In genomic region chr2:201151127-201152074, GRCh38 we compare ENCODE assay signal across 8 cellular contexts. TPM values are rescaled to one million over a fixed set of nuclear protein-coding genes. Genes with fewer than 3 reads are reported as not detected.
DNase-seq lines count a peak whose midpoint lies in the region; ATAC-seq, FAIRE-seq and TF ChIP-seq lines count a peak whose summit lies in the region.

No MANE protein-coding gene starts in this region.

- H4K20me1 ChIP-seq in keratinocyte (ENCODE audit: control insufficient read depth, extremely low read depth, insufficient read depth, low read length), result no peaks in the 10 kb centered on the region

- peaks cover 28% of the 10 kb centered on the region for H3K4me1 ChIP-seq in HUES6 (ENCODE audit: control insufficient read depth, insufficient read depth, low read length)
- peaks cover 47% of the 10 kb centered on the region for H3K4me1 ChIP-seq in keratinocyte (ENCODE audit: control insufficient read depth, extremely low read depth, insufficient read depth, low read length)
- H3K4me1 ChIP-seq in tibial nerve, result peaks cover 0 to 46% (median 20%) of the 10 kb centered on the region in 4 donors

- dilution Hi-C loops in keratinocyte (cut with MboI; ENCODE audit: extremely low pct_ligation_motif_present, low sequenced_read_pairs), result no loop called here

- H3K9me3 ChIP-seq in HUES6 (ENCODE audit: control insufficient read depth, insufficient read depth, low read depth, low read length), result no peaks in the 10 kb centered on the region
- no peaks in the 10 kb centered on the region for H3K9me3 ChIP-seq in keratinocyte (ENCODE audit: control insufficient read depth, low read depth, low read length)
- no peaks in the 10 kb centered on the region for H3K9me3 ChIP-seq in tibial nerve

- H3K4me3 Mint-ChIP-seq in activated naive CD8-positive, alpha-beta T cell treated with anti-CD3 and anti-CD28 coated beads for 36 hours, result no peak overlapping the region

- no peaks in the 10 kb centered on the region for H3K27me3 Mint-ChIP-seq in activated naive CD8-positive, alpha-beta T cell treated with anti-CD3 and anti-CD28 coated beads for 36 hours

- peak in 1 of 2 donors; percentile 20 for TF ChIP-seq EP300 in tibial nerve (IDR thresholded peaks at IDR 0.05)

- H3K9me1 ChIP-seq in keratinocyte (ENCODE audit: control insufficient read depth, extremely low read depth, insufficient read depth, low read length), result no peaks in the 10 kb centered on the region

- DNase-seq in DMS53 (lab: John Stamatoyannopoulos, UW) (peak; percentile 85), keratinocyte (ENCODE audit: low read depth, low spot score) (peak; percentile 78), tibial nerve (ENCODE audit: low spot score in 2 of 2) (no peak), iPS-NIHi7 (ENCODE audit: extremely low spot score) (no peak)
- no peak for DNase-seq in activated naive CD8-positive, alpha-beta T cell treated with anti-CD3 and anti-CD28 coated beads for 36 hours

- peak; percentile 68 for ATAC-seq in GM21515 (IDR thresholded peaks at IDR 0.05; ENCODE audit: unreplicated experiment)
- ATAC-seq in HG02970 (IDR thresholded peaks at IDR 0.05; ENCODE audit: low FRiP score, unreplicated experiment), result no peak

- H3K9ac ChIP-seq in HUES6 (ENCODE audit: low read length) (no peak overlapping the region), keratinocyte (ENCODE audit: control insufficient read depth, extremely low read depth, insufficient read depth, low read length) (peak overlapping the region; percentile 75)

- peaks cover 34% of the 10 kb centered on the region for H3K4me1 Mint-ChIP-seq in activated naive CD8-positive, alpha-beta T cell treated with anti-CD3 and anti-CD28 coated beads for 36 hours

- no peaks in the 10 kb centered on the region for H3K36me3 ChIP-seq in HUES6 (ENCODE audit: control insufficient read depth, insufficient read depth, low read length)
- H3K36me3 ChIP-seq in keratinocyte (ENCODE audit: control insufficient read depth in 2 of 2, extremely low read depth in 1 of 2, insufficient read depth in 2 of 2, low read length in 2 of 2), result peaks cover 13 to 15% of the 10 kb centered on the region in 2 experiments
- H3K36me3 ChIP-seq in tibial nerve, result peaks cover 0 to 85% (median 12%) of the 10 kb centered on the region in 3 donors

- WGBS in tibial nerve, 2 donors, result 51 to 57% methylated on average over 9 of the region's 9 CpGs

- no peak overlapping the region for H2AFZ ChIP-seq in keratinocyte (ENCODE audit: control insufficient read depth, low read length)

- H3K4me3 ChIP-seq in HUES6 (ENCODE audit: low read depth, low read length), result no peak overlapping the region
- H3K4me3 ChIP-seq in keratinocyte (ENCODE audit: control insufficient read depth in 2 of 3, extremely low read depth in 1 of 3, insufficient read depth in 2 of 3, low read depth in 1 of 3, low read length in 3 of 3), result peak overlapping the region; percentile 17 to 58 (median 48)
- no peak overlapping the region for H3K4me3 ChIP-seq in tibial nerve

- H3K79me2 ChIP-seq in keratinocyte (ENCODE audit: control insufficient read depth, insufficient read depth, low read length), result peaks cover 17% of the 10 kb centered on the region

- H3K36me3 Mint-ChIP-seq in activated naive CD8-positive, alpha-beta T cell treated with anti-CD3 and anti-CD28 coated beads for 36 hours, result peaks cover 68% of the 10 kb centered on the region

- TF ChIP-seq CTCF in keratinocyte (optimal IDR thresholded peaks at IDR 0.05 in 1 of 3, IDR thresholded peaks at IDR 0.05 in 1 of 3, conservative IDR thresholded peaks at IDR 0.05 in 1 of 3; ENCODE audit: extremely low read depth in 1 of 3, insufficient read depth in 2 of 3, low read length in 3 of 3), result no peak
- no peak for TF ChIP-seq CTCF in tibial nerve (IDR thresholded peaks at IDR 0.05)

- no peak for TF ChIP-seq POLR2A in tibial nerve (IDR thresholded peaks at IDR 0.05)

- peak overlapping the region; percentile 85 for H3K4me2 ChIP-seq in keratinocyte (ENCODE audit: control insufficient read depth, extremely low read depth, insufficient read depth, low read depth, low read length)

- H3K27me3 ChIP-seq in HUES6 (ENCODE audit: control insufficient read depth, insufficient read depth, low read length), result no peaks in the 10 kb centered on the region
- no peaks in the 10 kb centered on the region for H3K27me3 ChIP-seq in keratinocyte (ENCODE audit: control insufficient read depth, extremely low read depth, insufficient read depth, low read length)
- no peaks in the 10 kb centered on the region for H3K27me3 ChIP-seq in tibial nerve

- H3K27ac ChIP-seq in HUES6 (ENCODE audit: low read depth, low read length) (peak overlapping the region; percentile 53; the same call in 1 of the 2 replicates), keratinocyte (ENCODE audit: control insufficient read depth, insufficient read depth, low read length) (peak overlapping the region; percentile 96), tibial nerve (peak overlapping the region; percentile 35 to 79 (median 70))

- H3K27ac Mint-ChIP-seq in activated naive CD8-positive, alpha-beta T cell treated with anti-CD3 and anti-CD28 coated beads for 36 hours, result peak overlapping the region; percentile 74

- no peaks in the 10 kb centered on the region for H3K9me3 Mint-ChIP-seq in activated naive CD8-positive, alpha-beta T cell treated with anti-CD3 and anti-CD28 coated beads for 36 hours

- FAIRE-seq in keratinocyte (lab: Jason Lieb, UNC), result peak; percentile 77

RNA-seq across cellular contexts. Expression of gene CASP10, which starts 31.5 kb away (rescaled TPM):
- total RNA-seq in activated naive CD8-positive, alpha-beta T cell treated with anti-CD3 and anti-CD28 coated beads for 36 hours, result 10 to 100 TPM; 25.5 to 26.5 TPM
- 5.0 to 7.1 TPM (median 6.6 TPM) in 3 replicates for polyA plus RNA-seq in keratinocyte
- polyA plus RNA-seq in keratinocyte (2011; ENCODE audit: low read depth), result 2.4 TPM
- polyA plus RNA-seq in keratinocyte (2011; cell fraction: cytosol; rRNA removed), result 3.2 and 5.9 TPM in 2 replicates
- polyA plus RNA-seq in keratinocyte (2011; cell fraction: nucleus; rRNA removed), result 9.4 and 10.9 TPM in 2 replicates
- polyA plus RNA-seq in keratinocyte (2012; ENCODE audit: low replicate concordance), result 2.5 and 3.0 TPM in 2 replicates
- polyA minus RNA-seq in keratinocyte, result 3.6 to 13.8 TPM (median 13.0 TPM) in 3 replicates
- polyA minus RNA-seq in keratinocyte (2011; cell fraction: cytosol; rRNA and poly(A)+ RNA removed), result 5.6 TPM
- polyA minus RNA-seq in keratinocyte (2011; cell fraction: nucleus; rRNA and poly(A)+ RNA removed), result 6.8 and 12.0 TPM in 2 replicates
- total RNA-seq in tibial nerve, result 10 to 100 TPM in 2 of 4 donors, 1 to 10 TPM in 2; 6.1 to 21.4 (median 11.2) TPM

RNA-seq across cellular contexts. Expression of gene CFLAR, which starts 35.4 kb away (rescaled TPM):
- total RNA-seq in activated naive CD8-positive, alpha-beta T cell treated with anti-CD3 and anti-CD28 coated beads for 36 hours, result 100 to 1,000 TPM; 190 to 198 TPM
- 34.2 to 49.0 TPM (median 37.3 TPM) in 3 replicates for polyA plus RNA-seq in keratinocyte
- polyA plus RNA-seq in keratinocyte (2011; ENCODE audit: low read depth), result 99.9 TPM
- polyA plus RNA-seq in keratinocyte (2011; cell fraction: cytosol; rRNA removed), result 30.0 and 42.3 TPM in 2 replicates
- polyA plus RNA-seq in keratinocyte (2011; cell fraction: nucleus; rRNA removed), result 135 and 160 TPM in 2 replicates
- polyA plus RNA-seq in keratinocyte (2012; ENCODE audit: low replicate concordance), result 34.7 and 74.4 TPM in 2 replicates
- polyA minus RNA-seq in keratinocyte, result 39.4 to 118 TPM (median 114 TPM) in 3 replicates
- polyA minus RNA-seq in keratinocyte (2011; cell fraction: cytosol; rRNA and poly(A)+ RNA removed), result 22.4 TPM
- 95.2 and 170 TPM in 2 replicates for polyA minus RNA-seq in keratinocyte (2011; cell fraction: nucleus; rRNA and poly(A)+ RNA removed)
- total RNA-seq in tibial nerve, result 100 to 1,000 TPM; 158 to 284 (median 220) TPM

Comparison
In these comparisons a context has a peak if more than half of its experiments do, and no peak if none do; other contexts are left out.
1. DNase-seq: peak in DMS53 (single experiment) and keratinocyte (single experiment); none in activated naive CD8-positive, alpha-beta T cell treated with anti-CD3 and anti-CD28 coated beads for 36 hours (single experiment), tibial nerve (0 of 2) and iPS-NIHi7 (single experiment).
2. H3K4me3 ChIP-seq: peak in keratinocyte (3 of 3); none in HUES6 (single experiment) and tibial nerve (0 of 4).
3. Peak in every context shown above with its lines, with median percentiles within 50 percentile points of each other: H3K27ac ChIP-seq.